Comparison of ENCODE assay signal across 2 cellular contexts in the genomic region with DNA sequence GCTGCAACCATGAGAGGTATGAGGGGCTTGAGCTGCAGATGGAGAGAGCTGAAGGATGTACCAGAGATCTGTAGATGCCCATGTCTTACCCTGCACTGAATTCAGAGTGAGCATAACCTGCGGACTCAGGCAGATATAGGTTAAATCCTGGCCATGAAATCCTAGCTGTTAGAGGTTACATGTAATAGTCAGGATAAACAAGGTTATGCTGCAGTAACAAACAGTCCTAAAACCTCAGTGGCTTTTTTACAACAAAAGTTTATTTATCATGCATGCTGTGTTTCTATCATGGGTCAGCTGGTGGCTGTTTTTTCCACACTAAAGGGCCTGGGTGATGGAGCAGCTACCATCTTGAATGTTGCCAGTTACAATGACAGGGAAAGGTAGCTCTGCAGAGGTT.
TF ChIP-seq lines count a peak whose summit lies in the region.

No MANE protein-coding gene starts in this region.

TF ChIP-seq in HepG2, 621 proteins besides CTCF, POLR2A, EP300 and RAD21 (continued from another document):
- no peak for TF ChIP-seq FOXK2 (IDR thresholded peaks at IDR 0.05)
- TF ChIP-seq ZNF12 (CRISPR knock-in tag; IDR thresholded peaks at IDR 0.05) = peak; percentile 91
- no peak for TF ChIP-seq KAT7 (CRISPR knock-in tag; IDR thresholded peaks at IDR 0.05; ENCODE audit: borderline replicate concordance)
- TF ChIP-seq MLXIP (CRISPR knock-in tag; IDR thresholded peaks at IDR 0.05; ENCODE audit: borderline replicate concordance) = no peak
- no peak for TF ChIP-seq ZBTB21 (CRISPR knock-in tag; IDR thresholded peaks at IDR 0.05)

TF ChIP-seq in K562, 482 proteins besides CTCF, POLR2A, EP300 and RAD21:
- TF ChIP-seq ZNF12 (CRISPR knock-in tag; IDR thresholded peaks at IDR 0.05) (peak; percentile 90), BCOR (IDR thresholded peaks at IDR 0.05) (no peak)
TF ChIP-seq in K562: peak in this region for 1.
